In the genomic region with DNA sequence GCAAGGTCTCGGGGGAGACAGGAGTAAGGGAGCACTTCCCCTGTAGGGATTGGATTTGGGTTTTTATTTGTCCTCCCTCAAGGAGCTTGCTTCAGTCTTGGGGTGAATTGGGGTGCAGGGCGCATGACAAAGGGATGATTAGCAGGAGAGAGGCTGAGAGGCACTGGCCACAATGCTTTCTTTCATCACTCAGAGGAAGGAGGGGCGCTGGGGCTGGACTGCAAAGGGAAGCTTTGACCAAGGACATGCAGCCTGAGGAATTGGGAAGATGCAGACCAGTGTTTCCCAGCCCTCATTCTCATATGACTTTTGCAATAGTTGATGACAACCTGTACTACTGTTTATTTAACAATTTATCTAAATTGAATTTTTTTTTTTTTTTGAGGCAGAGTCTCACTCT, we compare ENCODE assay signal across 16 cellular contexts. TPM values are rescaled to one million over a fixed set of nuclear protein-coding genes. Genes with fewer than 3 reads are reported as not detected.
"Had no signal": no experiment of that assay in that cellular context is flagged by ENCODE, and none has a peak within 500 bp of the region (broad histone marks: within the 10 kb centered on the region; RNA-seq: fewer than 3 reads in every experiment).

No MANE protein-coding gene starts in this region.

- H3K4me1 ChIP-seq: tibial artery had no signal

- ATAC-seq: left colon; mucosa of descending colon; natural killer cell; sciatic nerve; stimulated activated effector memory CD8-positive, alpha-beta T cell treated with anti-CD3 and anti-CD28 coated beads, Interleukin-12 subunit alpha, Interleukin-12 subunit beta, amount 100 ng/mL, for 72 hours; WTC11 had no signal

- H3K4me3 Mint-ChIP-seq: activated CD4-positive, alpha-beta memory T cell treated with anti-CD3 and anti-CD28 coated beads, Interleukin-2, amount 10 ng/mL, durations not matched to agents 7 days and 5 days; activated naive CD4-positive, alpha-beta T cell treated with anti-CD3 and anti-CD28 coated beads, Interleukin-2, amount 10 ng/mL, durations not matched to agents 7 days and 5 days; activated T-cell treated with anti-CD3 and anti-CD28 coated beads, Interleukin-2, amount 50 U/mL, for 24 hours; natural killer cell; stimulated activated effector memory CD8-positive, alpha-beta T cell treated with anti-CD3 and anti-CD28 coated beads, Interleukin-12 subunit alpha, Interleukin-12 subunit beta, amount 100 ng/mL, for 72 hours; WTC11 had no signal

- H3K4me1 Mint-ChIP-seq: activated CD4-positive, alpha-beta memory T cell treated with anti-CD3 and anti-CD28 coated beads, Interleukin-2, amount 10 ng/mL, durations not matched to agents 7 days and 5 days; activated naive CD4-positive, alpha-beta T cell treated with anti-CD3 and anti-CD28 coated beads, Interleukin-2, amount 10 ng/mL, durations not matched to agents 7 days and 5 days; natural killer cell; stimulated activated effector memory CD8-positive, alpha-beta T cell treated with anti-CD3 and anti-CD28 coated beads, Interleukin-12 subunit alpha, Interleukin-12 subunit beta, amount 100 ng/mL, for 72 hours had no signal

- H3K36me3 ChIP-seq: tibial artery had no signal

- H3K4me3 ChIP-seq: mucosa of descending colon, tibial artery had no signal

- H3K36me3 Mint-ChIP-seq: activated naive CD4-positive, alpha-beta T cell treated with anti-CD3 and anti-CD28 coated beads, Interleukin-2, amount 10 ng/mL, durations not matched to agents 7 days and 5 days; natural killer cell; stimulated activated effector memory CD8-positive, alpha-beta T cell treated with anti-CD3 and anti-CD28 coated beads, Interleukin-12 subunit alpha, Interleukin-12 subunit beta, amount 100 ng/mL, for 72 hours; WTC11 had no signal

- DNase-seq: activated CD4-positive, alpha-beta memory T cell treated with anti-CD3 and anti-CD28 coated beads, Interleukin-2, amount 10 ng/mL, durations not matched to agents 7 days and 5 days; activated CD4-positive, alpha-beta T cell treated with anti-CD3 and anti-CD28 coated beads for 4 hours; activated naive CD4-positive, alpha-beta T cell treated with anti-CD3 and anti-CD28 coated beads, Interleukin-2, amount 10 ng/mL, durations not matched to agents 7 days and 5 days; activated T-cell treated with anti-CD3 and anti-CD28 coated beads, Interleukin-2, amount 50 U/mL, for 24 hours; left colon; mucosa of descending colon; natural killer cell; stimulated activated CD4-positive, alpha-beta T cell treated with anti-CD3 and anti-CD28 coated beads, Interleukin-12 subunit alpha, Interleukin-12 subunit beta, amount 100 ng/mL, for 4 hours; stimulated activated CD4-positive, alpha-beta T cell treated with anti-CD3 and anti-CD28 coated beads, Interleukin-2, amount 100 ng/mL, for 24 hours; T-helper 2 cell; tibial artery had no signal

- H3K27ac Mint-ChIP-seq: activated CD4-positive, alpha-beta memory T cell treated with anti-CD3 and anti-CD28 coated beads, Interleukin-2, amount 10 ng/mL, durations not matched to agents 7 days and 5 days; activated naive CD4-positive, alpha-beta T cell treated with anti-CD3 and anti-CD28 coated beads, Interleukin-2, amount 10 ng/mL, durations not matched to agents 7 days and 5 days; activated T-cell treated with anti-CD3 and anti-CD28 coated beads, Interleukin-2, amount 50 U/mL, for 24 hours; natural killer cell; stimulated activated effector memory CD8-positive, alpha-beta T cell treated with anti-CD3 and anti-CD28 coated beads, Interleukin-12 subunit alpha, Interleukin-12 subunit beta, amount 100 ng/mL, for 72 hours; WTC11 had no signal

- H3K27me3 Mint-ChIP-seq: activated CD4-positive, alpha-beta memory T cell treated with anti-CD3 and anti-CD28 coated beads, Interleukin-2, amount 10 ng/mL, durations not matched to agents 7 days and 5 days had no signal

- H3K9me3 ChIP-seq: mucosa of descending colon, tibial artery had no signal

- H3K9me3 Mint-ChIP-seq: activated CD4-positive, alpha-beta memory T cell treated with anti-CD3 and anti-CD28 coated beads, Interleukin-2, amount 10 ng/mL, durations not matched to agents 7 days and 5 days; activated naive CD4-positive, alpha-beta T cell treated with anti-CD3 and anti-CD28 coated beads, Interleukin-2, amount 10 ng/mL, durations not matched to agents 7 days and 5 days; activated T-cell treated with anti-CD3 and anti-CD28 coated beads, Interleukin-2, amount 50 U/mL, for 24 hours; natural killer cell; stimulated activated effector memory CD8-positive, alpha-beta T cell treated with anti-CD3 and anti-CD28 coated beads, Interleukin-12 subunit alpha, Interleukin-12 subunit beta, amount 100 ng/mL, for 72 hours; WTC11 had no signal

- H3K27ac ChIP-seq: tibial artery had no signal

RNA-seq across cellular contexts. Expression of a gene that starts 34.1 kb away (rescaled TPM):
- total RNA-seq: activated CD4-positive, alpha-beta memory T cell treated with anti-CD3 and anti-CD28 coated beads, Interleukin-2, amount 10 ng/mL, durations not matched to agents 7 days and 5 days; natural killer cell; pulmonary artery endothelial cell had no signal

RNA-seq across cellular contexts. Expression of a gene that starts 35.7 kb away (rescaled TPM):
- total RNA-seq: activated CD4-positive, alpha-beta memory T cell treated with anti-CD3 and anti-CD28 coated beads, Interleukin-2, amount 10 ng/mL, durations not matched to agents 7 days and 5 days; glomerular endothelial cell; left colon; mucosa of descending colon; natural killer cell; pulmonary artery endothelial cell; sciatic nerve had no signal
